21 cellular contexts compared by ENCODE assay signal in the genomic region with DNA sequence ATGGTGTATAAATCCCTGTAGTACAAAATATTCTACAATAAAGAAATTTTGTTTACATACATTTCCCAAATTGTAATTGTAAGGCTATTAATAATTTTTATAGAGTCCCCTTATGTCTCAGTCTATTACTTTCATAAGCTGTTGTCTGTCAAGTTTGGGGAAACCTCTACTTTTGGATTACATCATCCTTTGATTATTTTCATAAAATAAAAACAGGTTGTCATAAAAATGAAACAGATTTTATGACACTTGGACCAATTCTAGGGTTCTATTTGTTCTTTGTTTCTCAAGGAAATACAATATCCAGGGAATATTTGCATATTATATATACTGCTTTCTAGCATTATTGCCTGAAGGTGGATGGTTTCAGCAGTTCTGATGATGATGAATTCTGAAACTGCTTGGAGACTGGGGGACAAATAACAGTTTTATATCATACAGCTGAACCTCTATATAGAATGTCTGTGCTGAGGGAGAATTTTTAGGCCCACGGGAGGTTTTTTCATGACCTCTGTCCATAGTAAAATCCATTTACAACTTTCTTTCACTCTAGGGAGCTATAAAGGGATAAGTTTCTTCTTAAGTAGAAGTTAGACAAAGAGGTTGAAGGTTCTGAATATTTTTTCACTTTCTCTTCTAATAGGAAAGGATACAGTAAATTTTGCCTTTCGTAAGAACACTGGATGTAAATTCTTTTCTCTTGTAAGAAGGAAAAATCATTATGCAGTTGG. TPM values are rescaled to one million over a fixed set of nuclear protein-coding genes. Genes with fewer than 3 reads are reported as not detected.
DNase-seq lines count a peak whose midpoint lies in the region; ATAC-seq, FAIRE-seq and TF ChIP-seq lines count a peak whose summit lies in the region.
"Had no signal": no experiment of that assay in that cellular context is flagged by ENCODE, and none has a peak within 500 bp of the region (broad histone marks: within the 10 kb centered on the region; RNA-seq: fewer than 3 reads in every experiment).

No MANE protein-coding gene starts in this region.

- H4K20me1 ChIP-seq in K562 (replicated peaks; ENCODE audit: control insufficient read depth, insufficient read depth, low read length) (no peaks in the 10 kb centered on the region), OCI-LY7 (ENCODE audit: insufficient read depth, low read length) (no peaks in the 10 kb centered on the region)

- H3K4me3 ChIP-seq in K562: no peak overlapping the region
- no peak overlapping the region for H3K4me3 ChIP-seq in mucosa of descending colon
- H3K4me3 ChIP-seq in OCI-LY7 (ENCODE audit: low read depth, low read length, poor library complexity, severe bottlenecking): no peak overlapping the region
- H3K4me3 ChIP-seq in CD4-positive, alpha-beta memory T cell (ENCODE audit: low read length in 2 of 2): no peak overlapping the region
- H3K4me3 ChIP-seq: GM23248 had no signal

- H3K27me3 Mint-ChIP-seq in activated T-helper 17 cell treated with anti-CD3 and anti-CD28 coated beads, Interleukin-2, amount 50 U/mL, for 72 hours: no peaks in the 10 kb centered on the region
- no peaks in the 10 kb centered on the region for H3K27me3 Mint-ChIP-seq in CD4-positive, alpha-beta memory T cell
- H3K27me3 Mint-ChIP-seq: CD4-positive, CD25-positive, alpha-beta regulatory T cell had no signal

- WGBS in K562 (ENCODE audit: insufficient coverage, low coverage, missing lambda C conversion rate): 95% methylated on average over 2 of the region's 2 CpGs

- no peak for TF ChIP-seq EP300 in K562 (IDR thresholded peaks at IDR 0.05; ENCODE audit: low read length)

- no peak overlapping the region for H3K4me3 Mint-ChIP-seq in activated T-helper 17 cell treated with anti-CD3 and anti-CD28 coated beads, Interleukin-2, amount 50 U/mL, for 72 hours
- no peak overlapping the region for H3K4me3 Mint-ChIP-seq in CD4-positive, alpha-beta memory T cell
- H3K4me3 Mint-ChIP-seq: CD4-positive, CD25-positive, alpha-beta regulatory T cell had no signal

- H2AFZ ChIP-seq in K562 (ENCODE audit: low read depth, low read length) (no peak overlapping the region), OCI-LY7 (ENCODE audit: low read length) (no peak overlapping the region)
- H2AFZ ChIP-seq: GM23248 had no signal

- H3K4me2 ChIP-seq in K562 (ENCODE audit: insufficient read depth, low read length) (no peak overlapping the region), OCI-LY7 (ENCODE audit: low read length) (no peak overlapping the region)

- BruUV-seq in K562 (replicated peaks; lab: Mats Ljungman, UMichigan) (no TSS peak), OCI-LY7 (replicated peaks; lab: Mats Ljungman, UMichigan) (no TSS peak)

- in situ Hi-C loops in K562 (cut with MboI): no loop called here

- POLR2A ChIA-PET in K562 (lab: Yijun Ruan, JAX) (interaction anchor here (0.7 to 1.7 kb wide), 3 partner anchors 10 to 71 kb away, joined by 3 to 4 read pairs (median 4); no protein-coding TSS in a partner anchor), OCI-LY7 (lab: Charles Lee) (interaction anchor here (0.8 to 1.1 kb wide), 3 partner anchors 13 to 20 kb away, joined by 3 to 6 read pairs (median 3); no protein-coding TSS in a partner anchor)
- POLR2A ChIA-PET in CD4-positive, alpha-beta memory T cell (lab: Charles Lee; ENCODE audit: partially characterized antibody): no interaction called here

- ATAC-seq in GM18868 (IDR thresholded peaks at IDR 0.05; ENCODE audit: unreplicated experiment) (peak; percentile 58), HG03565 (IDR thresholded peaks at IDR 0.05; ENCODE audit: unreplicated experiment) (peak; percentile 43), K562 (no peak), mucosa of descending colon (peak; percentile 53)
- no peak for ATAC-seq in activated T-helper 17 cell treated with anti-CD3 and anti-CD28 coated beads, Interleukin-2, amount 50 U/mL, for 72 hours (replicated peaks)
- ATAC-seq: Panc1, Right ventricle myocardium inferior had no signal

- H3K79me2 ChIP-seq in K562 (ENCODE audit: control insufficient read depth, insufficient read depth, low read length) (peaks cover 83% of the 10 kb centered on the region), OCI-LY7 (ENCODE audit: insufficient read depth, low read depth, low read length) (peaks cover 66% of the 10 kb centered on the region)

- H3K36me3 Mint-ChIP-seq in activated T-helper 17 cell treated with anti-CD3 and anti-CD28 coated beads, Interleukin-2, amount 50 U/mL, for 72 hours (ENCODE audit: low read depth): peaks cover 46% of the 10 kb centered on the region
- peaks cover 20 to 49% of the 10 kb centered on the region in 2 donors for H3K36me3 Mint-ChIP-seq in CD4-positive, alpha-beta memory T cell

- peaks cover 5% of the 10 kb centered on the region for H3K4me1 Mint-ChIP-seq in activated T-helper 17 cell treated with anti-CD3 and anti-CD28 coated beads, Interleukin-2, amount 50 U/mL, for 72 hours
- peaks cover 4 to 11% (median 8%) of the 10 kb centered on the region in 4 donors for H3K4me1 Mint-ChIP-seq in CD4-positive, alpha-beta memory T cell

- intact Hi-C loops in K562 (cut with micrococcal nuclease) (no loop called here), mucosa of descending colon (cut with DNase I, micrococcal nuclease) (no loop called here), OCI-LY7 (cut with micrococcal nuclease; ENCODE audit: unreplicated experiment) (no loop called here)
- intact Hi-C loops in CD4-positive, alpha-beta memory T cell (cut with micrococcal nuclease): no loop called here

- no peak overlapping the region; the same call in 2 of the 3 replicates for H3K27ac ChIP-seq in K562 (ENCODE audit: extremely low read depth, low read depth, low read length)
- no peak overlapping the region for H3K27ac ChIP-seq in OCI-LY7 (ENCODE audit: low read depth, low read length, poor library complexity, severe bottlenecking)
- H3K27ac ChIP-seq in CD4-positive, alpha-beta memory T cell (ENCODE audit: low read depth, low read length): no peak overlapping the region
- H3K27ac ChIP-seq: GM23248 had no signal

- H3K9ac ChIP-seq in K562 (ENCODE audit: insufficient read depth in 1 of 2, low read depth in 2 of 2, low read length in 2 of 2): no peak overlapping the region
- H3K9ac ChIP-seq: GM23248 had no signal

- CTCF ChIA-PET in K562 (lab: Yijun Ruan, JAX; ENCODE audit: low intra/inter-chr PET ratio): no interaction called here
- CTCF ChIA-PET in OCI-LY7 (lab: Charles Lee; ENCODE audit: unreplicated experiment): no interaction called here
- CTCF ChIA-PET in CD4-positive, alpha-beta memory T cell (lab: Charles Lee; ENCODE audit: partially characterized antibody): no interaction called here

- H3K36me3 ChIP-seq in K562 (ENCODE audit: control insufficient read depth, insufficient read depth, low read length) (peaks cover 59% of the 10 kb centered on the region), mucosa of descending colon (ENCODE audit: low read depth) (no peaks in the 10 kb centered on the region), OCI-LY7 (ENCODE audit: insufficient read depth, low read length) (peaks cover 72% of the 10 kb centered on the region)
- H3K36me3 ChIP-seq in CD4-positive, alpha-beta memory T cell (ENCODE audit: insufficient read depth, low read length): peaks cover 6% of the 10 kb centered on the region

- no peaks in the 10 kb centered on the region for H3K9me3 Mint-ChIP-seq in activated T-helper 17 cell treated with anti-CD3 and anti-CD28 coated beads, Interleukin-2, amount 50 U/mL, for 72 hours
- H3K9me3 Mint-ChIP-seq in CD4-positive, alpha-beta memory T cell: no peaks in the 10 kb centered on the region
- H3K9me3 Mint-ChIP-seq: CD4-positive, CD25-positive, alpha-beta regulatory T cell had no signal

- DNase-seq in K562 (ENCODE audit: extremely low read depth in 1 of 4, low spot score in 3 of 4): no peak
- DNase-seq in mucosa of descending colon: no peak
- no peak for DNase-seq in OCI-LY7 (ENCODE audit: low spot score)
- DNase-seq in CD4-positive, alpha-beta memory T cell: no peak
- DNase-seq: AML-193; CD4-positive, CD25-positive, alpha-beta regulatory T cell; DMS79 treated with DMSO at 0.1 percent for 48 hours; GM23248; MM.1S; NCI-H1105; NCI-H187; NCI-H2171; NCI-H446 treated with DMSO at 0.1 percent for 48 hours; NCI-H82 had no signal

- H3K9me2 ChIP-seq in OCI-LY7 (ENCODE audit: insufficient read depth, low read length): no peaks in the 10 kb centered on the region

- no peak overlapping the region for H3K27ac Mint-ChIP-seq in activated T-helper 17 cell treated with anti-CD3 and anti-CD28 coated beads, Interleukin-2, amount 50 U/mL, for 72 hours
- peak overlapping the region in 2 of 7 donors; percentile 39 to 71 for H3K27ac Mint-ChIP-seq in CD4-positive, alpha-beta memory T cell
- H3K27ac Mint-ChIP-seq: CD4-positive, CD25-positive, alpha-beta regulatory T cell had no signal

- TF ChIP-seq CTCF in K562 (IDR thresholded peaks at IDR 0.05 in 2 of 3, conservative IDR thresholded peaks at IDR 0.05 in 1 of 3; ENCODE audit: insufficient read depth in 2 of 3, low read depth in 1 of 3, low read length in 3 of 3): no peak
- TF ChIP-seq CTCF in mucosa of descending colon (IDR thresholded peaks at IDR 0.05): no peak
- TF ChIP-seq CTCF in OCI-LY7 (conservative IDR thresholded peaks at IDR 0.05; ENCODE audit: low read length): no peak

- FAIRE-seq in K562 (lab: Jason Lieb, UNC): no peak
- FAIRE-seq: G401.6, GM12892 had no signal

- TF ChIP-seq POLR2A in K562 (conservative IDR thresholded peaks at IDR 0.05): no peak

- no peaks in the 10 kb centered on the region for H3K27me3 ChIP-seq in K562 (ENCODE audit: control insufficient read depth in 2 of 2, insufficient read depth in 2 of 2, low read length in 2 of 2)
- no peaks in the 10 kb centered on the region for H3K27me3 ChIP-seq in CD4-positive, alpha-beta memory T cell (ENCODE audit: insufficient read depth, low read length)

- H3K9me3 ChIP-seq in K562 (replicated peaks; ENCODE audit: control insufficient read depth, insufficient read depth, low read depth, low read length) (no peaks in the 10 kb centered on the region), mucosa of descending colon (no peaks in the 10 kb centered on the region), OCI-LY7 (ENCODE audit: low read length) (peaks cover 3% of the 10 kb centered on the region; the same call in 1 of the 2 replicates)
- H3K9me3 ChIP-seq in CD4-positive, alpha-beta memory T cell (ENCODE audit: control insufficient read depth in 1 of 2, low read length in 2 of 2): no peaks in the 10 kb centered on the region

- H3K4me1 ChIP-seq in K562 (replicated peaks in 1 of 2; ENCODE audit: control insufficient read depth in 2 of 2, insufficient read depth in 2 of 2, low read length in 2 of 2): peaks cover 0 to 12% of the 10 kb centered on the region in 2 experiments; a peak in 3 of 5 replicates
- H3K4me1 ChIP-seq in mucosa of descending colon (ENCODE audit: low read depth): peaks cover 12% of the 10 kb centered on the region
- no peaks in the 10 kb centered on the region for H3K4me1 ChIP-seq in OCI-LY7 (ENCODE audit: insufficient read depth, low read length, poor library complexity, severe bottlenecking)
- no peaks in the 10 kb centered on the region for H3K4me1 ChIP-seq in CD4-positive, alpha-beta memory T cell (ENCODE audit: insufficient read depth, low read length)

- no peak for TF ChIP-seq RAD21 in K562 (CRISPR knock-in tag; conservative IDR thresholded peaks at IDR 0.05 in 1 of 2, IDR thresholded peaks at IDR 0.05 in 1 of 2)

- H3K9me1 ChIP-seq in K562 (ENCODE audit: control insufficient read depth, insufficient read depth, low read length): no peaks in the 10 kb centered on the region

RNA-seq across cellular contexts. Expression of a gene that starts 57.9 kb away (rescaled TPM):
- 24.9 and 139 TPM in 2 replicates for total RNA-seq in K562 (2011; cell fraction: chromatin; rRNA removed; ENCODE audit: low replicate concordance)
- 13.0 and 23.4 TPM in 2 replicates for total RNA-seq in K562 (2011; cell fraction: nucleolus; rRNA removed)
- total RNA-seq in K562 (2011; cell fraction: nucleoplasm; rRNA removed): 36.8 and 45.6 TPM in 2 replicates
- 31.4 and 38.7 TPM in 2 replicates for total RNA-seq in K562 (2014; rRNA removed)
- 69.7 and 81.5 TPM in 2 replicates for total RNA-seq in K562 (2014; rRNA removed; fragmentation: Illumina TruSeq; extraction: Trizol)
- total RNA-seq in K562 (2015; rRNA removed; fragmentation: Illumina TruSeq; extraction: Trizol): 63.8 and 68.9 TPM in 2 replicates
- 41.3 TPM in 2 replicates for total RNA-seq in K562 (2021)
- polyA plus RNA-seq in K562 (2011; rRNA removed): 20.8 and 35.5 TPM in 2 replicates
- polyA plus RNA-seq in K562 (2011; cell fraction: cytosol; rRNA removed): 3.8 and 7.0 TPM in 2 replicates
- 10.8 and 13.3 TPM in 2 replicates for polyA plus RNA-seq in K562 (2011; cell fraction: nucleus; rRNA removed)
- 24.5 and 29.3 TPM in 2 replicates for polyA plus RNA-seq in K562 (2012)
- polyA plus RNA-seq in K562 (2014; fragmentation: Illumina TruSeq; extraction: Trizol): 35.6 and 50.2 TPM in 2 replicates
- polyA plus RNA-seq in K562 (2014; fragmentation: Nextera tagmentation; extraction: Ambion mirVana): 10 to 100 TPM in 1 of 2 experiments, 1 to 10 TPM in 1; 9.4 to 15.9 TPM
- 23.8 and 25.9 TPM in 2 replicates for polyA plus RNA-seq in K562 (2014; rRNA removed)
- 47.6 and 49.9 TPM in 2 replicates for polyA minus RNA-seq in K562 (2011; rRNA and poly(A)+ RNA removed)
- 14.7 and 22.0 TPM in 2 replicates for polyA minus RNA-seq in K562 (2011; cell fraction: cytosol; rRNA and poly(A)+ RNA removed)
- polyA minus RNA-seq in K562 (2011; cell fraction: nucleus; rRNA and poly(A)+ RNA removed): 37.4 and 69.4 TPM in 2 replicates
- total RNA-seq in mucosa of descending colon: 100 to 1,000 TPM in 2 of 3 donors, 10 to 100 TPM in 1; 61.7 to 173 (median 104) TPM
- total RNA-seq in activated T-helper 17 cell treated with anti-CD3 and anti-CD28 coated beads, Interleukin-2, amount 50 U/mL, for 72 hours: 10 to 100 TPM; 23.2 to 28.8 TPM
- 26.6 and 30.0 TPM in 2 replicates for total RNA-seq in OCI-LY7 (2014; rRNA removed; shearing (Covaris generic))
- 58.0 and 61.7 TPM in 2 replicates for total RNA-seq in OCI-LY7 (2022)
- 10 to 100 TPM; 25.7 to 25.8 TPM for total RNA-seq in CD4-positive, alpha-beta memory T cell
- 1 to 10 TPM; 3.5 to 8.4 TPM for polyA plus RNA-seq in CD4-positive, alpha-beta memory T cell

Comparison
In these comparisons a context has a peak if more than half of its experiments do, and no peak if none do; other contexts are left out.
1. ATAC-seq: peak in GM18868 (single experiment), HG03565 (single experiment) and mucosa of descending colon (single experiment); none in K562 (single experiment) and activated T-helper 17 cell treated with anti-CD3 and anti-CD28 coated beads, Interleukin-2, amount 50 U/mL, for 72 hours (single experiment).